ENCODE assay signal across 8 cellular contexts in genomic region chr20:10434832-10435812, GRCh38. TPM values are rescaled to one million over a fixed set of nuclear protein-coding genes. Genes with fewer than 3 reads are reported as not detected.
DNase-seq lines count a peak whose midpoint lies in the region; ATAC-seq and TF ChIP-seq lines count a peak whose summit lies in the region.

Gene SLX4IP, plus strand, starts transcription at chr20:10435305. Its CDS starts 22,900 bp downstream, at chr20:10458205.

- H3K4me3 ChIP-seq in GM06990 (replicated peaks; ENCODE audit: low read depth, low read length) (peak within 1 kb of the TSS; percentile 84), NB4 (ENCODE audit: low read depth, low read length) (peak within 1 kb of the TSS; percentile 87), neutrophil (ENCODE audit: low read depth in 1 of 2, low read length in 1 of 2) (peak within 1 kb of the TSS; percentile 79 to 90)

- H3K9me3 ChIP-seq in neutrophil = no peaks in the 10 kb centered on the region

- H3K4me1 ChIP-seq in neutrophil (ENCODE audit: control insufficient read depth in 1 of 2, insufficient read depth in 1 of 2, low read depth in 1 of 2, low read length in 1 of 2) = peaks cover 20 to 25% of the 10 kb centered on the region in 2 experiments

- peak; percentile 75 for TF ChIP-seq POLR2A in NB4 (IDR thresholded peaks at IDR 0.05; ENCODE audit: extremely low read depth, insufficient read length)

- peak; percentile 87 for DNase-seq in GM06990 (ENCODE audit: extremely low read depth, insufficient read length)
- peak; percentile 98 for DNase-seq in NB4 (ENCODE audit: low read depth)
- DNase-seq in SK-N-DZ (ENCODE audit: low spot score) = peak; percentile 97
- peak; percentile 83 for DNase-seq in activated naive CD4-positive, alpha-beta T cell treated with anti-CD3 and anti-CD28 coated beads, Interleukin-2, amount 50 U/mL, for 16 hours
- DNase-seq in germinal center (ENCODE audit: low spot score) = peak; percentile 80
- peak; percentile 99 for DNase-seq in superior temporal gyrus (ENCODE audit: extremely low spot score)

- no peak for TF ChIP-seq CTCF in GM06990 (IDR thresholded peaks at IDR 0.05; ENCODE audit: insufficient read depth, low read length, poor library complexity, severe bottlenecking)
- no peak for TF ChIP-seq CTCF in NB4 (IDR thresholded peaks at IDR 0.05; ENCODE audit: low read depth, low read length)
- no peak for TF ChIP-seq CTCF in neutrophil (IDR thresholded peaks at IDR 0.05)

- H3K36me3 ChIP-seq in GM06990 (ENCODE audit: control insufficient read depth, insufficient read depth, low read length) (no peaks in the 10 kb centered on the region), neutrophil (no peaks in the 10 kb centered on the region)

- peak within 1 kb of the TSS; percentile 90 for H3K27ac ChIP-seq in neutrophil

- peak; percentile 49 for ATAC-seq in HG02571 (IDR thresholded peaks at IDR 0.05; ENCODE audit: unreplicated experiment)

- H3K27me3 ChIP-seq in GM06990 (replicated peaks; ENCODE audit: control insufficient read depth, insufficient read depth, low read length) (no peaks in the 10 kb centered on the region), neutrophil (no peaks in the 10 kb centered on the region)

RNA-seq across cellular contexts. Expression of gene SLX4IP, which starts in this region (rescaled TPM):
- 3.0 and 3.2 TPM in 2 replicates for polyA plus RNA-seq in SK-N-DZ (2014; cell fraction: cytosol; rRNA removed)
- 3.5 and 4.8 TPM in 2 replicates for polyA plus RNA-seq in SK-N-DZ (2014; cell fraction: nucleus; rRNA removed)

Comparison
In these comparisons a context has a peak if more than half of its experiments do, and no peak if none do; other contexts are left out.
1. Peak in every context shown above with its lines: DNase-seq, ATAC-seq, H3K4me3 ChIP-seq and H3K27ac ChIP-seq.